Comparison of ENCODE assay signal across 23 cellular contexts in the genomic region with DNA sequence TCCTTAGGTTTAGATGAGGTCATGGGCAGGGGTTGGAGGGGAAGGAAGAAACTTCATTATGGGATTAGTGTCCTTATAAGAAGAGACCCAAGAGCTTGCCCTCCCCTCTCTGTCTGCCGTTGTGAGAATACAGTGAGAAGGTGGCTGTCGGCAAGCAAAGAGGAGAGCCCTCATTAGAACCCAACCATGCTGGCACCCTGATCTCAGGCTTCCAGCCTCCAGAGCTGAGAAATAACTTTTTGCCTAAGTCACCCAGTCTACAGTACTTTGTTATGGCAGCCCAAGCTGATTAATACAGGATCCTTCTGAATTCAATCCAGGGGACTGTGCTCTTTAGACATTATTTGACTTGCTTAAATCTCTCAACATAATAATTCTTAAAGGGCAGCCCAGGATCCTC.
DNase-seq lines count a peak whose midpoint lies in the region; ATAC-seq, FAIRE-seq and TF ChIP-seq lines count a peak whose summit lies in the region.
"Had no signal": no experiment of that assay in that cellular context is flagged by ENCODE, and none has a peak within 500 bp of the region (broad histone marks: within the 10 kb centered on the region; RNA-seq: fewer than 3 reads in every experiment).

No MANE protein-coding gene starts in this region.

- H3K36me3 Mint-ChIP-seq in GM23338 (ENCODE audit: low read depth) = peaks cover 15% of the 10 kb centered on the region
- H3K36me3 Mint-ChIP-seq: CD14-positive monocyte; CD4-positive, alpha-beta memory T cell; CD4-positive, CD25-positive, alpha-beta regulatory T cell had no signal

- H2AFZ ChIP-seq in GM23338 (peak overlapping the region; percentile 44; the same call in 1 of the 2 replicates), mesenchymal stem cell (ENCODE audit: low read depth, low read length) (no peak overlapping the region), trophoblast cell (ENCODE audit: insufficient read depth, low read length, poor library complexity) (no peak overlapping the region)

- no peak overlapping the region for H3K18ac ChIP-seq in mesenchymal stem cell (ENCODE audit: low read depth in 1 of 2, low read length in 2 of 2)
- H3K18ac ChIP-seq in trophoblast cell (ENCODE audit: low read length) = no peak overlapping the region

- no peak overlapping the region for H4K8ac ChIP-seq in mesenchymal stem cell (ENCODE audit: low read length)
- no peak overlapping the region for H4K8ac ChIP-seq in trophoblast cell (ENCODE audit: low read depth, low read length)

- no peak overlapping the region for H2BK12ac ChIP-seq in mesenchymal stem cell (ENCODE audit: low read length in 2 of 2)
- no peak overlapping the region for H2BK12ac ChIP-seq in trophoblast cell (ENCODE audit: low read length)

- no peak overlapping the region for H3K4me3 Mint-ChIP-seq in GM23338
- H3K4me3 Mint-ChIP-seq: CD14-positive monocyte; CD4-positive, alpha-beta memory T cell; CD4-positive, CD25-positive, alpha-beta regulatory T cell; CD8-positive, alpha-beta memory T cell had no signal

- no peak overlapping the region for H2AK5ac ChIP-seq in mesenchymal stem cell (ENCODE audit: low read length, severe bottlenecking)
- H2AK5ac ChIP-seq in trophoblast cell (ENCODE audit: low read length) = no peak overlapping the region

- no peaks in the 10 kb centered on the region for H3K27me3 Mint-ChIP-seq in GM23338 (ENCODE audit: insufficient read depth, low read depth, poor library complexity)
- H3K27me3 Mint-ChIP-seq: CD4-positive, CD25-positive, alpha-beta regulatory T cell had no signal

- H3K4me2 ChIP-seq in GM23338 = no peak overlapping the region
- H3K4me2 ChIP-seq in mesenchymal stem cell (ENCODE audit: low read length, poor library complexity, severe bottlenecking) = peak overlapping the region; percentile 16
- H3K4me2 ChIP-seq in trophoblast cell (ENCODE audit: low read length) = no peak overlapping the region
- H3K4me2 ChIP-seq: BLaER1 had no signal

- H2BK120ac ChIP-seq in mesenchymal stem cell (ENCODE audit: low read depth, low read length) (no peak overlapping the region), trophoblast cell (ENCODE audit: insufficient read depth, low read length, poor library complexity) (no peak overlapping the region)

- no peak overlapping the region for H3K27ac ChIP-seq in GM23338 (ENCODE audit: low read depth)
- H3K27ac ChIP-seq in mesenchymal stem cell (ENCODE audit: low read length, poor library complexity, severe bottlenecking) = no peak overlapping the region
- no peak overlapping the region for H3K27ac ChIP-seq in trophoblast cell (ENCODE audit: low read depth, low read length)
- H3K27ac ChIP-seq: BLaER1 had no signal

- no peak overlapping the region for H2BK15ac ChIP-seq in mesenchymal stem cell (ENCODE audit: low read depth, poor library complexity, severe bottlenecking)

- no peak overlapping the region for H4K12ac ChIP-seq in trophoblast cell (ENCODE audit: low read depth, low read length)

- H4K91ac ChIP-seq in mesenchymal stem cell (ENCODE audit: low read length) (no peak overlapping the region), trophoblast cell (ENCODE audit: low read depth, low read length) (no peak overlapping the region)

- WGBS in mesenchymal stem cell = 97% methylated on average over 2 of the region's 2 CpGs
- WGBS in trophoblast cell (ENCODE audit: extremely low coverage, insufficient coverage, insufficient read length) = no CpG with 5 or more reads among the region's 2 CpGs

- no peak overlapping the region for H3K4me3 ChIP-seq in GM23338
- no peak overlapping the region for H3K4me3 ChIP-seq in mesenchymal stem cell (ENCODE audit: insufficient read depth in 1 of 2, low read depth in 1 of 2, low read length in 2 of 2)
- H3K4me3 ChIP-seq in trophoblast cell (ENCODE audit: low read depth, low read length) = no peak overlapping the region
- H3K4me3 ChIP-seq: BLaER1 had no signal

- DNase-seq in D721Med (ENCODE audit: insufficient read length, low spot score) (no peak), GM23338 (ENCODE audit: low spot score) (no peak), mesenchymal stem cell (no peak), trophoblast cell (peak; percentile 74 to 81), NCI-H2029 treated with DMSO at 0.1 percent for 48 hours (lab: John Stamatoyannopoulos, UW) (no peak)
- DNase-seq in effector CD4-positive, alpha-beta T cell = no peak
- DNase-seq: 8988T; ACHN; BE2C; C1 segment of cervical spinal cord; CD4-positive, alpha-beta memory T cell; CD4-positive, CD25-positive, alpha-beta regulatory T cell; CD8-positive, alpha-beta memory T cell; COR-L47; DMS79 treated with DMSO at 0.1 percent for 48 hours; GF-D8 had no signal

- TF ChIP-seq CTCF in D721Med (IDR thresholded peaks at IDR 0.05; ENCODE audit: insufficient read depth, missing control alignments) (no peak), GM23338 (conservative IDR thresholded peaks at IDR 0.05; ENCODE audit: low read depth in 2 of 2) (no peak)

- H3K23ac ChIP-seq in mesenchymal stem cell (ENCODE audit: low read length in 2 of 2) = no peak overlapping the region
- H3K23ac ChIP-seq in trophoblast cell (ENCODE audit: low read length) = no peak overlapping the region

- H3F3A ChIP-seq in GM23338 (replicated peaks; ENCODE audit: low read depth) = no peaks in the 10 kb centered on the region

- H3K9me3 ChIP-seq in mesenchymal stem cell (ENCODE audit: control insufficient read depth, low read length) (peaks cover 28% of the 10 kb centered on the region), trophoblast cell (ENCODE audit: insufficient read depth, low read depth, low read length) (peaks cover 3% of the 10 kb centered on the region)
- H3K9me3 ChIP-seq: BE2C had no signal

- peaks cover 12% of the 10 kb centered on the region for H3K9me3 Mint-ChIP-seq in GM23338

- no peaks in the 10 kb centered on the region for H4K20me1 ChIP-seq in GM23338 (replicated peaks; ENCODE audit: insufficient read depth)
- H4K20me1 ChIP-seq: BLaER1 had no signal

- peaks cover 7% of the 10 kb centered on the region for H3K9me2 ChIP-seq in GM23338 (ENCODE audit: insufficient read depth)

- FAIRE-seq in D721Med (lab: Jason Lieb, UNC) = peak; percentile 6
- FAIRE-seq: A204.1, G401.6, GM12891, GM19239 had no signal

- H3K14ac ChIP-seq in mesenchymal stem cell (ENCODE audit: low read length in 2 of 2) (no peak overlapping the region), trophoblast cell (ENCODE audit: low read length) (no peak overlapping the region)

- H3K27me3 ChIP-seq in GM23338 (ENCODE audit: insufficient read depth) (no peaks in the 10 kb centered on the region), mesenchymal stem cell (ENCODE audit: control insufficient read depth in 1 of 2, insufficient read depth in 1 of 2, low read length in 2 of 2) (no peaks in the 10 kb centered on the region), trophoblast cell (ENCODE audit: insufficient read depth, low read length) (no peaks in the 10 kb centered on the region)
- H3K27me3 ChIP-seq: BE2C, BLaER1 had no signal

- ATAC-seq in GM23338 (no peak), GM21619 (IDR thresholded peaks at IDR 0.05; ENCODE audit: unreplicated experiment) (no peak)

- H3K9ac ChIP-seq in mesenchymal stem cell (ENCODE audit: low read length) (no peak overlapping the region), trophoblast cell (ENCODE audit: low read length) (no peak overlapping the region)
- H3K9ac ChIP-seq: BLaER1 had no signal

- no peaks in the 10 kb centered on the region for H3K79me2 ChIP-seq in GM23338 (replicated peaks; ENCODE audit: insufficient read depth)
- H3K79me2 ChIP-seq in trophoblast cell (ENCODE audit: control insufficient read depth, insufficient read depth, low read length, poor library complexity) = no peaks in the 10 kb centered on the region

- no peak overlapping the region for H3K27ac Mint-ChIP-seq in GM23338
- H3K27ac Mint-ChIP-seq: CD14-positive monocyte; CD4-positive, alpha-beta memory T cell; CD4-positive, CD25-positive, alpha-beta regulatory T cell; CD8-positive, alpha-beta memory T cell had no signal

- H3K79me1 ChIP-seq in mesenchymal stem cell (replicated peaks; ENCODE audit: low read length, poor library complexity, severe bottlenecking) (no peaks in the 10 kb centered on the region), trophoblast cell (ENCODE audit: low read length) (no peaks in the 10 kb centered on the region)

- H3K36me3 ChIP-seq in GM23338 (ENCODE audit: insufficient read depth) (0 out of 2 replicates have a peak, but pooled peaks cover 3% of the 10 kb centered on the region), mesenchymal stem cell (ENCODE audit: control insufficient read depth in 1 of 2, insufficient read depth in 2 of 2, low read depth in 1 of 2, low read length in 2 of 2) (no peaks in the 10 kb centered on the region), trophoblast cell (ENCODE audit: control insufficient read depth in 1 of 2, insufficient read depth in 2 of 2, low read length in 2 of 2) (no peaks in the 10 kb centered on the region)
- H3K36me3 ChIP-seq: BE2C, BLaER1 had no signal

- peaks cover 17% of the 10 kb centered on the region for H3K4me1 ChIP-seq in GM23338 (ENCODE audit: insufficient read depth)
- no peaks in the 10 kb centered on the region for H3K4me1 ChIP-seq in mesenchymal stem cell (ENCODE audit: control insufficient read depth, insufficient read depth, low read depth, low read length)
- H3K4me1 ChIP-seq in trophoblast cell (ENCODE audit: control insufficient read depth in 1 of 2, insufficient read depth in 2 of 2, low read length in 2 of 2) = no peaks in the 10 kb centered on the region
- H3K4me1 ChIP-seq: BE2C, BLaER1 had no signal

- peaks cover 3% of the 10 kb centered on the region for H3K4me1 Mint-ChIP-seq in GM23338
- H3K4me1 Mint-ChIP-seq: CD14-positive monocyte; CD4-positive, alpha-beta memory T cell; CD4-positive, CD25-positive, alpha-beta regulatory T cell; CD8-positive, alpha-beta memory T cell had no signal

- no peak overlapping the region for H3K4ac ChIP-seq in mesenchymal stem cell (ENCODE audit: low read depth in 1 of 2, low read length in 2 of 2)
- no peak overlapping the region for H3K4ac ChIP-seq in trophoblast cell (ENCODE audit: low read depth, low read length)

- H2BK5ac ChIP-seq in mesenchymal stem cell (ENCODE audit: low read depth, low read length, poor library complexity, severe bottlenecking) (no peak overlapping the region), trophoblast cell (ENCODE audit: low read depth, low read length, poor library complexity) (no peak overlapping the region)

TF ChIP-seq in GM23338, 12 proteins besides CTCF, POLR2A, EP300 and RAD21:
- TF ChIP-seq EZH2 (IDR thresholded peaks at IDR 0.05; ENCODE audit: low read depth, unreplicated experiment) (no peak), EZH2phosphoT487 (IDR thresholded peaks at IDR 0.05; ENCODE audit: unreplicated experiment) (no peak), CREB1 (CRISPR knock-in tag; IDR thresholded peaks at IDR 0.05; ENCODE audit: low read depth) (no peak), NANOG (IDR thresholded peaks at IDR 0.05; ENCODE audit: borderline replicate concordance) (no peak), JUNB (IDR thresholded peaks at IDR 0.05; ENCODE audit: unreplicated experiment) (no peak), STAT1 (IDR thresholded peaks at IDR 0.05; ENCODE audit: unreplicated experiment) (no peak), ZNF114 (CRISPR knock-in tag; IDR thresholded peaks at IDR 0.05) (no peak)

Comparison
In these comparisons a context has a peak if more than half of its experiments do, and no peak if none do; other contexts are left out.
1. DNase-seq: peak in trophoblast cell (2 of 2); none in D721Med (single experiment), GM23338 (single experiment), mesenchymal stem cell (single experiment), NCI-H2029 treated with DMSO at 0.1 percent for 48 hours (single experiment) and effector CD4-positive, alpha-beta T cell (single experiment).